Comparison of ENCODE assay signal across 9 cellular contexts in genomic region chr21:41425588-41425953, GRCh38. TPM values are rescaled to one million over a fixed set of nuclear protein-coding genes. Genes with fewer than 3 reads are reported as not detected.
A peak's percentile ranks its signal among the peaks of the same experiment; 100 is the strongest.
DNase-seq lines count a peak whose midpoint lies in the region; ATAC-seq and TF ChIP-seq lines count a peak whose summit lies in the region.
"Had no signal": no experiment of that assay in that cellular context is flagged by ENCODE, and none has a peak within 500 bp of the region (broad histone marks: within the 10 kb centered on the region; RNA-seq: fewer than 3 reads in every experiment).

No MANE protein-coding gene starts in this region.

- peaks cover 3% of the 10 kb centered on the region for H3K9me3 Mint-ChIP-seq in activated CD4-positive, alpha-beta T cell treated with anti-CD3 and anti-CD28 coated beads, Interleukin-2, amount 10 ng/mL, durations not matched to agents 7 days and 5 days

- no peak for TF ChIP-seq RAD21 in liver (IDR thresholded peaks at IDR 0.05)

- no peak for DNase-seq in activated CD4-positive, alpha-beta T cell treated with anti-CD3 and anti-CD28 coated beads, Interleukin-2, amount 10 ng/mL, durations not matched to agents 7 days and 5 days
- no peak for DNase-seq in activated CD4-positive, alpha-beta T cell treated with anti-CD3 and anti-CD28 coated beads for 48 hours
- DNase-seq in NCI-H82 (lab: John Stamatoyannopoulos, UW) = no peak
- DNase-seq in occipital lobe (lab: John Stamatoyannopoulos, UW) = no peak

- CTCF ChIA-PET in activated CD4-positive, alpha-beta T cell treated with anti-CD3 and anti-CD28 coated beads, Interleukin-2, amount 10 ng/mL, durations not matched to agents 7 days and 5 days (lab: Charles Lee) = interaction anchor here (2.3 kb wide), 1 partner anchor 14 kb away, joined by 9 read pairs; no protein-coding TSS in a partner anchor

- peaks cover 0 to 14% (median 5%) of the 10 kb centered on the region in 4 donors for H3K36me3 ChIP-seq in liver (ENCODE audit: control insufficient read depth in 4 of 4, insufficient read depth in 3 of 4, low read depth in 1 of 4, low read length in 3 of 4)
- H3K36me3 ChIP-seq in thymus (ENCODE audit: control insufficient read depth, insufficient read depth) = peaks cover 11% of the 10 kb centered on the region

- peak overlapping the region; percentile 17 to 69 for H3K9ac ChIP-seq in liver (ENCODE audit: low read depth in 1 of 2, low read length in 2 of 2)

- H3K4me1 Mint-ChIP-seq in activated CD4-positive, alpha-beta T cell treated with anti-CD3 and anti-CD28 coated beads, Interleukin-2, amount 10 ng/mL, durations not matched to agents 7 days and 5 days = peaks cover 78% of the 10 kb centered on the region

- H3K4me3 Mint-ChIP-seq in activated CD4-positive, alpha-beta T cell treated with anti-CD3 and anti-CD28 coated beads, Interleukin-2, amount 10 ng/mL, durations not matched to agents 7 days and 5 days = peak overlapping the region; percentile 96

- no peak for TF ChIP-seq CTCF in liver (IDR thresholded peaks at IDR 0.05; ENCODE audit: low read depth, low read length, missing input control)

- H3K27ac Mint-ChIP-seq in activated CD4-positive, alpha-beta T cell treated with anti-CD3 and anti-CD28 coated beads, Interleukin-2, amount 10 ng/mL, durations not matched to agents 7 days and 5 days = peak overlapping the region; percentile 100

- WGBS in liver = 61% methylated on average over 7 of the region's 7 CpGs
- 70% methylated on average over 7 of the region's 7 CpGs for WGBS in thymus

- H3K27me3 ChIP-seq in liver (ENCODE audit: control insufficient read depth in 4 of 4, insufficient read depth in 4 of 4, low read length in 3 of 4) (no peaks in the 10 kb centered on the region), thymus (ENCODE audit: control insufficient read depth, insufficient read depth) (no peaks in the 10 kb centered on the region)

- H3K4me3 ChIP-seq in liver (ENCODE audit: low read depth in 1 of 3, low read length in 3 of 3) (peak overlapping the region; percentile 59 to 82 (median 76)), thymus (ENCODE audit: low read length) (peak overlapping the region; percentile 66)

- no peak for ATAC-seq in HG02938 (IDR thresholded peaks at IDR 0.05; ENCODE audit: unreplicated experiment)

- H3K4me1 ChIP-seq in liver (ENCODE audit: control insufficient read depth in 4 of 4, insufficient read depth in 4 of 4, low read length in 3 of 4) (peaks cover 0 to 13% (median 8%) of the 10 kb centered on the region in 4 donors), thymus (ENCODE audit: control insufficient read depth, insufficient read depth, low read length) (peaks cover 2% of the 10 kb centered on the region)

- H3K36me3 Mint-ChIP-seq in activated CD4-positive, alpha-beta T cell treated with anti-CD3 and anti-CD28 coated beads, Interleukin-2, amount 10 ng/mL, durations not matched to agents 7 days and 5 days (ENCODE audit: low read depth) = peaks cover 68% of the 10 kb centered on the region

- H3K27ac ChIP-seq in angular gyrus (ENCODE audit: low read depth, low read length) (peak overlapping the region; percentile 53), liver (ENCODE audit: low read depth in 1 of 2, low read length in 2 of 2) (peak overlapping the region; percentile 5 to 73), thymus (ENCODE audit: low read depth) (peak overlapping the region; percentile 75)
- H3K27ac ChIP-seq: C4-2B had no signal

- no peaks in the 10 kb centered on the region for H3K27me3 Mint-ChIP-seq in activated CD4-positive, alpha-beta T cell treated with anti-CD3 and anti-CD28 coated beads, Interleukin-2, amount 10 ng/mL, durations not matched to agents 7 days and 5 days

- no peaks in the 10 kb centered on the region for H3K9me3 ChIP-seq in liver (ENCODE audit: control insufficient read depth in 4 of 4, low read length in 3 of 4)
- H3K9me3 ChIP-seq in thymus (ENCODE audit: control insufficient read depth) = no peaks in the 10 kb centered on the region

- POLR2A ChIA-PET in activated CD4-positive, alpha-beta T cell treated with anti-CD3 and anti-CD28 coated beads, Interleukin-2, amount 10 ng/mL, durations not matched to agents 7 days and 5 days (lab: Charles Lee) = interaction anchor here (0.8 to 2.4 kb wide), 4 partner anchors 56 to 64 kb away, joined by 3 to 7 read pairs (median 6); partner anchors contain the start of gene MX2

TF ChIP-seq in liver, 16 proteins besides CTCF, POLR2A, EP300 and RAD21:
- TF ChIP-seq NR2F2 (IDR thresholded peaks at IDR 0.05) (no peak), TAF1 (conservative IDR thresholded peaks at IDR 0.05) (no peak), HNF4A (conservative IDR thresholded peaks at IDR 0.05) (no peak), MAX (IDR thresholded peaks at IDR 0.05) (no peak), ATF3 (IDR thresholded peaks at IDR 0.05) (no peak), HNF4G (IDR thresholded peaks at IDR 0.05) (no peak), SP1 (IDR thresholded peaks at IDR 0.05) (no peak), REST (IDR thresholded peaks at IDR 0.05) (no peak), YY1 (IDR thresholded peaks at IDR 0.05) (no peak), GABPA (IDR thresholded peaks at IDR 0.05 in 1 of 2, conservative IDR thresholded peaks at IDR 0.05 in 1 of 2) (no peak), FOXA1 (IDR thresholded peaks at IDR 0.05) (no peak), EGR1 (IDR thresholded peaks at IDR 0.05; ENCODE audit: low read depth in 2 of 2) (no peak), RXRA (IDR thresholded peaks at IDR 0.05) (no peak), ZBTB33 (IDR thresholded peaks at IDR 0.05) (no peak)
TF ChIP-seq in liver: peak in this region for 0.

RNA-seq across cellular contexts. Expression of gene MX1, which starts 0.5 kb away (rescaled TPM):
- 100 to 1,000 TPM; 722 to 723 TPM for total RNA-seq in activated CD4-positive, alpha-beta T cell treated with anti-CD3 and anti-CD28 coated beads, Interleukin-2, amount 10 ng/mL, durations not matched to agents 7 days and 5 days
- total RNA-seq in liver = 10 to 100 TPM; 15.1 to 21.3 TPM
- 10 to 100 TPM; 16.3 to 19.7 TPM for polyA plus RNA-seq in liver
- polyA plus RNA-seq in thymus = 54.5 TPM
- total RNA-seq in occipital lobe = 12.2 TPM

Comparison
In these comparisons a context has a peak if more than half of its experiments do, and no peak if none do; other contexts are left out.
1. RNA of gene MX1, which starts 0.5 kb away (total RNA-seq): 722 to 723 TPM in activated CD4-positive, alpha-beta T cell treated with anti-CD3 and anti-CD28 coated beads, Interleukin-2, amount 10 ng/mL, durations not matched to agents 7 days and 5 days; 15.1 to 21.3 TPM in liver and 12.2 TPM in occipital lobe (single experiment); every median in the first group is over 10 times any median in the second.
2. Peak in every context shown above with its lines, with median percentiles within 50 percentile points of each other: H3K27ac ChIP-seq.